ENCODE assay signal across 10 cellular contexts in genomic region chr10:13158401-13158800, GRCh38. TPM values are rescaled to one million over a fixed set of nuclear protein-coding genes. Genes with fewer than 3 reads are reported as not detected.
A peak's percentile ranks its signal among the peaks of the same experiment; 100 is the strongest.
DNase-seq lines count a peak whose midpoint lies in the region; ATAC-seq, FAIRE-seq and TF ChIP-seq lines count a peak whose summit lies in the region.
"Had no signal": no experiment of that assay in that cellular context is flagged by ENCODE, and none has a peak within 500 bp of the region (broad histone marks: within the 10 kb centered on the region; RNA-seq: fewer than 3 reads in every experiment).

No MANE protein-coding gene starts in this region.

- no peak for TF ChIP-seq CTCF in pancreas (IDR thresholded peaks at IDR 0.05)

- H3K27ac ChIP-seq in CD8-positive, alpha-beta memory T cell (ENCODE audit: low read depth, low read length), result no peak overlapping the region
- H3K27ac ChIP-seq in pancreas, result no peak overlapping the region

- H3K27me3 Mint-ChIP-seq in CD8-positive, alpha-beta memory T cell, result peaks cover 1 to 6% of the 10 kb centered on the region in 2 donors
- no peaks in the 10 kb centered on the region for H3K27me3 Mint-ChIP-seq in central memory CD8-positive, alpha-beta T cell

- FAIRE-seq in pancreas (lab: Jason Lieb, UNC), result no peak

- no peak for ATAC-seq in central memory CD8-positive, alpha-beta T cell (replicated peaks; ENCODE audit: extremely low read depth, poor library complexity, severe bottlenecking)
- ATAC-seq in pancreas, result peak in 1 of 4 donors; percentile 11
- ATAC-seq in HG02763 (IDR thresholded peaks at IDR 0.05; ENCODE audit: unreplicated experiment), result no peak
- no peak for ATAC-seq in GM19328 (IDR thresholded peaks at IDR 0.05; ENCODE audit: unreplicated experiment)

- peaks cover 14 to 24% (median 20%) of the 10 kb centered on the region in 3 donors for H3K4me1 Mint-ChIP-seq in CD8-positive, alpha-beta memory T cell
- H3K4me1 Mint-ChIP-seq in central memory CD8-positive, alpha-beta T cell, result peaks cover 27% of the 10 kb centered on the region

- H3K36me3 Mint-ChIP-seq in CD8-positive, alpha-beta memory T cell, result peaks cover 1 to 4% (median 2%) of the 10 kb centered on the region in 3 donors
- peaks cover 7% of the 10 kb centered on the region for H3K36me3 Mint-ChIP-seq in central memory CD8-positive, alpha-beta T cell (ENCODE audit: insufficient read depth)

- peak overlapping the region in 5 of 8 donors; percentile 26 to 82 (median 68) for H3K27ac Mint-ChIP-seq in CD8-positive, alpha-beta memory T cell
- H3K27ac Mint-ChIP-seq in central memory CD8-positive, alpha-beta T cell (ENCODE audit: low read depth), result peak overlapping the region; percentile 70

- CTCF ChIA-PET in CD8-positive, alpha-beta memory T cell (lab: Charles Lee), result interaction anchor here (0.8 to 4.7 kb wide), 2 partner anchors 26 to 145 kb away, joined by 3 to 34 read pairs; no protein-coding TSS in a partner anchor

- H3K4me3 Mint-ChIP-seq in CD8-positive, alpha-beta memory T cell, result peak overlapping the region in 6 of 7 donors; percentile 38 to 80 (median 72)
- peak overlapping the region; percentile 66 for H3K4me3 Mint-ChIP-seq in central memory CD8-positive, alpha-beta T cell

- H3K36me3 ChIP-seq in CD8-positive, alpha-beta memory T cell (ENCODE audit: insufficient read depth, low read length), result no peaks in the 10 kb centered on the region
- H3K36me3 ChIP-seq in pancreas, result no peaks in the 10 kb centered on the region

- peaks cover 13% of the 10 kb centered on the region for H3K4me1 ChIP-seq in CD8-positive, alpha-beta memory T cell (ENCODE audit: insufficient read depth, low read length)
- H3K4me1 ChIP-seq in pancreas, result peaks cover 0 to 3% (median 3%) of the 10 kb centered on the region in 3 donors

- H3K4me3 ChIP-seq in CD8-positive, alpha-beta memory T cell (ENCODE audit: low read length), result no peak overlapping the region
- peak overlapping the region in 3 of 4 donors; percentile 7 to 39 (median 35) for H3K4me3 ChIP-seq in pancreas
- H3K4me3 ChIP-seq: HAP-1, lung had no signal

- H3K9me3 Mint-ChIP-seq in CD8-positive, alpha-beta memory T cell, result no peaks in the 10 kb centered on the region
- H3K9me3 Mint-ChIP-seq in central memory CD8-positive, alpha-beta T cell, result peaks cover 6% of the 10 kb centered on the region

- H3K9me3 ChIP-seq in CD8-positive, alpha-beta memory T cell (ENCODE audit: low read length), result no peaks in the 10 kb centered on the region
- no peaks in the 10 kb centered on the region for H3K9me3 ChIP-seq in pancreas
- H3K9me3 ChIP-seq: HAP-1 had no signal

- DNase-seq in CD8-positive, alpha-beta memory T cell, result peak in 4 of 5 donors; percentile 5 to 18 (median 12)
- peak; percentile 17 for DNase-seq in NCI-H748 treated with DMSO at 0.1 percent for 48 hours (lab: John Stamatoyannopoulos, UW)
- no peak for DNase-seq in central memory CD8-positive, alpha-beta T cell (ENCODE audit: low spot score in 2 of 2)
- peak in 3 of 6 donors; percentile 19 to 59 (median 37) for DNase-seq in pancreas
- DNase-seq in hepatic stellate cell (ENCODE audit: low spot score), result no peak
- DNase-seq in anterior cingulate cortex (lab: John Stamatoyannopoulos, UW), result no peak

- POLR2A ChIA-PET in CD8-positive, alpha-beta memory T cell (lab: Charles Lee), result no interaction called here

- intact Hi-C loops in pancreas (cut with DNase I), result no loop called here

- H3K27me3 ChIP-seq in CD8-positive, alpha-beta memory T cell (ENCODE audit: insufficient read depth, low read length, poor library complexity, severe bottlenecking), result no peaks in the 10 kb centered on the region
- H3K27me3 ChIP-seq in pancreas, result no peaks in the 10 kb centered on the region

- WGBS in pancreas, 2 donors, result 18 to 31% methylated on average over 31 to 32 of the region's 32 CpGs

RNA-seq across cellular contexts. Expression of gene MCM10, which starts 3.0 kb away (rescaled TPM):
- 10 to 100 TPM; 71.3 to 73.1 TPM for total RNA-seq in CD8-positive, alpha-beta memory T cell
- not detected for polyA plus RNA-seq in CD8-positive, alpha-beta memory T cell
- total RNA-seq in pancreas, result under 1 TPM in 5 of 6 donors, not detected in 1; 0.12 to 0.35 (median 0.32) TPM
- under 1 TPM; 0.05 to 0.15 TPM for polyA plus RNA-seq in pancreas

RNA-seq across cellular contexts. Expression of gene OPTN, which starts 58.4 kb away (rescaled TPM):
- total RNA-seq in CD8-positive, alpha-beta memory T cell, result 10 to 100 TPM; 53.4 to 55.3 TPM
- polyA plus RNA-seq in CD8-positive, alpha-beta memory T cell, result 96.9 TPM
- 10 to 100 TPM; 13.9 to 47.9 (median 24.4) TPM for total RNA-seq in pancreas
- 10 to 100 TPM; 19.4 to 25.0 TPM for polyA plus RNA-seq in pancreas

Comparison
In these comparisons a context has a peak if more than half of its experiments do, and no peak if none do; other contexts are left out.
1. DNase-seq: peak in CD8-positive, alpha-beta memory T cell (4 of 5) and NCI-H748 treated with DMSO at 0.1 percent for 48 hours (single experiment); none in central memory CD8-positive, alpha-beta T cell (0 of 2), hepatic stellate cell (single experiment) and anterior cingulate cortex (0 of 58).
2. RNA of gene MCM10, which starts 3.0 kb away (total RNA-seq): 71.3 to 73.1 TPM in CD8-positive, alpha-beta memory T cell; 0.12 to 0.35 TPM in pancreas; every median in the first group is over 10 times any median in the second.